In genomic region chr20:32207626-32208498, GRCh38 we compare ENCODE assay signal across 8 cellular contexts. TPM values are rescaled to one million over a fixed set of nuclear protein-coding genes. Genes with fewer than 3 reads are reported as not detected.
A peak's percentile ranks its signal among the peaks of the same experiment; 100 is the strongest.
DNase-seq lines count a peak whose midpoint lies in the region; ATAC-seq lines count a peak whose summit lies in the region.

Gene PLAGL2 (minus strand): TSS chr20:32207743. CDS start chr20:32202178, 5,565 bp downstream.
Gene POFUT1 (plus strand): TSS chr20:32207880. CDS start chr20:32207942, 62 bp downstream.

- ATAC-seq in GM19455 (IDR thresholded peaks at IDR 0.05; ENCODE audit: unreplicated experiment) = peak; percentile 84

- H3K23ac ChIP-seq in mesendoderm (ENCODE audit: low read length) = peak within 1 kb of the TSS; percentile 48

- WGBS in mesendoderm (ENCODE audit: extremely low coverage, insufficient coverage, low lambda C conversion rate) = no CpG with 5 or more reads among the region's 74 CpGs

- H3K36me3 ChIP-seq in effector memory CD4-positive, alpha-beta T cell (ENCODE audit: control insufficient read depth, insufficient read depth, low read length) = peaks cover 9% of the 10 kb centered on the region
- H3K36me3 ChIP-seq in mesendoderm (ENCODE audit: control insufficient read depth, insufficient read depth, low read length) = peaks cover 2% of the 10 kb centered on the region

- H2BK120ac ChIP-seq in mesendoderm (ENCODE audit: low read depth, low read length) = peak within 1 kb of the TSS; percentile 33

- peak within 1 kb of the TSS; percentile 89 for H3K9ac ChIP-seq in mesendoderm (ENCODE audit: low read length)

- peak within 1 kb of the TSS; percentile 17 for H2BK5ac ChIP-seq in mesendoderm (ENCODE audit: low read length)

- no peaks in the 10 kb centered on the region for H3K9me3 ChIP-seq in effector memory CD4-positive, alpha-beta T cell (ENCODE audit: control insufficient read depth, low read length)

- peak; percentile 98 for DNase-seq in COLO829 (ENCODE audit: low spot score)
- DNase-seq in HK-2 (ENCODE audit: unreplicated experiment) = peak; percentile 86
- peak; percentile 17 for DNase-seq in NK-92 (lab: John Stamatoyannopoulos, UW; ENCODE audit: unreplicated experiment)
- peak; percentile 95 for DNase-seq in activated CD8-positive, alpha-beta memory T cell treated with anti-CD3 and anti-CD28 coated beads for 24 hours
- peak; percentile 74 to 80 (median 78) for DNase-seq in effector memory CD4-positive, alpha-beta T cell
- peak; percentile 87 for DNase-seq in mesendoderm
- DNase-seq in stimulated activated CD8-positive, alpha-beta memory T cell treated with anti-CD3 and anti-CD28 coated beads, Interleukin-12 subunit alpha, Interleukin-12 subunit beta, amount 100 ng/mL, for 4 hours (ENCODE audit: low read depth) = peak; percentile 86

- peak within 1 kb of the TSS; percentile 7 for H4K8ac ChIP-seq in mesendoderm (ENCODE audit: low read depth, low read length)

- H3K18ac ChIP-seq in mesendoderm (ENCODE audit: low read length) = peak within 1 kb of the TSS; percentile 97

- peak within 1 kb of the TSS; percentile 59 for H4K5ac ChIP-seq in mesendoderm (ENCODE audit: low read length)

- no peak within 1 kb of the TSS for H2BK15ac ChIP-seq in mesendoderm (replicated peaks; ENCODE audit: low read depth)

- peak within 1 kb of the TSS; percentile 91 for H3K4me2 ChIP-seq in mesendoderm (ENCODE audit: low read length)

- peak within 1 kb of the TSS; percentile 89 for H3K4ac ChIP-seq in mesendoderm (ENCODE audit: low read depth, low read length)

- peaks cover 28% of the 10 kb centered on the region for H3K4me1 ChIP-seq in effector memory CD4-positive, alpha-beta T cell (ENCODE audit: control insufficient read depth, insufficient read depth, low read length, poor library complexity, severe bottlenecking)
- peaks cover 7% of the 10 kb centered on the region for H3K4me1 ChIP-seq in mesendoderm (ENCODE audit: control insufficient read depth, low read depth, low read length)

- H3K79me1 ChIP-seq in mesendoderm (ENCODE audit: low read length) = peaks cover 26% of the 10 kb centered on the region

- peak within 1 kb of the TSS; percentile 97 for H2AK5ac ChIP-seq in mesendoderm (ENCODE audit: low read length)

- no peaks in the 10 kb centered on the region for H3K27me3 ChIP-seq in effector memory CD4-positive, alpha-beta T cell (replicated peaks; ENCODE audit: control insufficient read depth, insufficient read depth, low read length, poor library complexity, severe bottlenecking)
- no peaks in the 10 kb centered on the region for H3K27me3 ChIP-seq in mesendoderm (ENCODE audit: insufficient read depth, low read length, poor library complexity)

- H3K79me2 ChIP-seq in mesendoderm (ENCODE audit: control insufficient read depth, insufficient read depth, low read length) = peaks cover 51% of the 10 kb centered on the region

- peak within 1 kb of the TSS; percentile 91 for H3K56ac ChIP-seq in mesendoderm (ENCODE audit: low read length)

- peak within 1 kb of the TSS; percentile 90 for H3K4me3 ChIP-seq in effector memory CD4-positive, alpha-beta T cell (ENCODE audit: insufficient read depth, low read depth, low read length, poor library complexity, severe bottlenecking)
- peak within 1 kb of the TSS; percentile 89 for H3K4me3 ChIP-seq in mesendoderm (ENCODE audit: low read length)

- H3K27ac ChIP-seq in effector memory CD4-positive, alpha-beta T cell (ENCODE audit: insufficient read depth, low read length, poor library complexity, severe bottlenecking) = peak within 1 kb of the TSS; percentile 75
- peak within 1 kb of the TSS; percentile 55 for H3K27ac ChIP-seq in mesendoderm (ENCODE audit: low read depth, low read length)

RNA-seq across cellular contexts. Expression of gene PLAGL2, which starts in this region (rescaled TPM):
- polyA plus RNA-seq in mesendoderm (2013, experiment 1 of 2) = 29.7 TPM
- 28.8 TPM for polyA plus RNA-seq in mesendoderm (2013, experiment 2 of 2)

RNA-seq across cellular contexts. Expression of gene POFUT1, which starts in this region (rescaled TPM):
- 20.6 TPM for polyA plus RNA-seq in mesendoderm (2013, experiment 1 of 2)
- polyA plus RNA-seq in mesendoderm (2013, experiment 2 of 2) = 20.1 TPM

Comparison
In these comparisons a context has a peak if more than half of its experiments do, and no peak if none do; other contexts are left out.
1. Peak in every context shown above with its lines: DNase-seq, ATAC-seq, H3K4me3 ChIP-seq and H3K27ac ChIP-seq.
2. DNase-seq: peak in every context shown above with its lines; median percentile 98 in COLO829; 95 in activated CD8-positive, alpha-beta memory T cell treated with anti-CD3 and anti-CD28 coated beads for 24 hours; 87 in mesendoderm; 86 in HK-2; 86 in stimulated activated CD8-positive, alpha-beta memory T cell treated with anti-CD3 and anti-CD28 coated beads, Interleukin-12 subunit alpha, Interleukin-12 subunit beta, amount 100 ng/mL, for 4 hours; 78 in effector memory CD4-positive, alpha-beta T cell; 17 in NK-92.